ENCODE assay signal across 8 cellular contexts in genomic region chr15:74995779-74996765, GRCh38. TPM values are rescaled to one million over a fixed set of nuclear protein-coding genes. Genes with fewer than 3 reads are reported as not detected.
DNase-seq lines count a peak whose midpoint lies in the region; ATAC-seq and TF ChIP-seq lines count a peak whose summit lies in the region.

No MANE protein-coding gene starts in this region.

- peaks cover 25% of the 10 kb centered on the region for H3K27me3 ChIP-seq in cardiac muscle cell
- H3K27me3 ChIP-seq in SJCRH30: no peaks in the 10 kb centered on the region
- peaks cover 30% of the 10 kb centered on the region for H3K27me3 ChIP-seq in neural progenitor cell

- H3K27ac ChIP-seq in cardiac muscle cell: no peak overlapping the region
- no peak overlapping the region for H3K27ac ChIP-seq in SJCRH30
- no peak overlapping the region for H3K27ac ChIP-seq in neural progenitor cell

- H3K9me3 ChIP-seq in cardiac muscle cell (ENCODE audit: low read depth) (no peaks in the 10 kb centered on the region), SJCRH30 (replicated peaks) (no peaks in the 10 kb centered on the region), neural progenitor cell (ENCODE audit: low read depth) (no peaks in the 10 kb centered on the region)

- H3K79me2 ChIP-seq in neural progenitor cell (ENCODE audit: low read depth): peaks cover 14% of the 10 kb centered on the region

- H3K9me3 Mint-ChIP-seq in neural progenitor cell: no peaks in the 10 kb centered on the region

- ATAC-seq in Right ventricle myocardium superior (ENCODE audit: poor library complexity): no peak
- no peak for ATAC-seq in HG02884 (IDR thresholded peaks at IDR 0.05; ENCODE audit: unreplicated experiment)
- ATAC-seq in GM18909 (IDR thresholded peaks at IDR 0.05; ENCODE audit: poor library complexity, unreplicated experiment): no peak
- no peak for ATAC-seq in GM21717 (IDR thresholded peaks at IDR 0.05; ENCODE audit: unreplicated experiment)

- H2AFZ ChIP-seq in neural progenitor cell (replicated peaks): peak overlapping the region; percentile 100

- peak overlapping the region; percentile 22 for H3K9ac ChIP-seq in neural progenitor cell

- peak overlapping the region; percentile 85 for H3K4me3 Mint-ChIP-seq in neural progenitor cell

- H3K27me3 Mint-ChIP-seq in neural progenitor cell (ENCODE audit: insufficient read depth, low read depth): peaks cover 30% of the 10 kb centered on the region

- peak overlapping the region; percentile 88 for H3K4me2 ChIP-seq in neural progenitor cell

- intact Hi-C loops in Right ventricle myocardium superior (cut with DNase I): no loop called here

- peaks cover 9% of the 10 kb centered on the region for H3K36me3 Mint-ChIP-seq in neural progenitor cell

- peaks cover 19% of the 10 kb centered on the region for H4K20me1 ChIP-seq in neural progenitor cell (ENCODE audit: low read depth)

- H3K27ac Mint-ChIP-seq in neural progenitor cell: no peak overlapping the region

- H3F3A ChIP-seq in neural progenitor cell (ENCODE audit: low read depth): no peaks in the 10 kb centered on the region

- H3K4me1 ChIP-seq in cardiac muscle cell (ENCODE audit: low read depth) (no peaks in the 10 kb centered on the region), SJCRH30 (no peaks in the 10 kb centered on the region; the same call in 1 of the 2 replicates), neural progenitor cell (peaks cover 6% of the 10 kb centered on the region)

- H3K36me3 ChIP-seq in cardiac muscle cell: no peaks in the 10 kb centered on the region
- no peaks in the 10 kb centered on the region for H3K36me3 ChIP-seq in SJCRH30
- no peaks in the 10 kb centered on the region for H3K36me3 ChIP-seq in neural progenitor cell

- H3K4me1 Mint-ChIP-seq in neural progenitor cell: peaks cover 7% of the 10 kb centered on the region

- DNase-seq in cardiac muscle cell (ENCODE audit: low read depth in 1 of 2, low spot score in 1 of 2) (peak; percentile 11 to 24), Right ventricle myocardium superior (no peak), SJCRH30 (peak; percentile 31 to 46), epithelial cell of proximal tubule (ENCODE audit: low read depth) (no peak), neural progenitor cell (ENCODE audit: low spot score) (peak; percentile 66)

- TF ChIP-seq CTCF in cardiac muscle cell (IDR thresholded peaks at IDR 0.05; ENCODE audit: low read depth, low read length) (no peak), epithelial cell of proximal tubule (conservative IDR thresholded peaks at IDR 0.05; ENCODE audit: low read depth, low read length) (no peak), neural progenitor cell (IDR thresholded peaks at IDR 0.05) (peak; percentile 16)

- H3K4me3 ChIP-seq in cardiac muscle cell (peak overlapping the region; percentile 71), SJCRH30 (peak overlapping the region; percentile 67), epithelial cell of proximal tubule (ENCODE audit: low read depth, low read length) (peak overlapping the region; percentile 77), neural progenitor cell (peak overlapping the region; percentile 99)

RNA-seq across cellular contexts. Expression of gene SCAMP5, which starts 0.7 kb away (rescaled TPM):
- total RNA-seq in cardiac muscle cell: 5.8 and 8.1 TPM in 2 replicates
- polyA plus RNA-seq in cardiac muscle cell: 1.2 and 3.3 TPM in 2 replicates
- 1.2 TPM for total RNA-seq in Right ventricle myocardium superior
- total RNA-seq in SJCRH30 (2014; rRNA removed; shearing (Covaris generic)): 13.5 and 14.4 TPM in 2 replicates
- total RNA-seq in epithelial cell of proximal tubule: 4.7 and 19.5 TPM in 2 replicates
- 16.4 and 24.9 TPM in 2 replicates for total RNA-seq in neural progenitor cell (ENCODE audit: low replicate concordance)

RNA-seq across cellular contexts. Expression of gene PPCDC, which starts 27.3 kb away (rescaled TPM):
- 25.6 and 28.3 TPM in 2 replicates for total RNA-seq in cardiac muscle cell
- 15.9 and 17.6 TPM in 2 replicates for polyA plus RNA-seq in cardiac muscle cell
- total RNA-seq in Right ventricle myocardium superior: 5.5 TPM
- 21.5 and 25.5 TPM in 2 replicates for total RNA-seq in SJCRH30 (2014; rRNA removed; shearing (Covaris generic))
- 26.1 and 39.7 TPM in 2 replicates for total RNA-seq in epithelial cell of proximal tubule
- total RNA-seq in neural progenitor cell (ENCODE audit: low replicate concordance): 15.8 and 38.6 TPM in 2 replicates

RNA-seq across cellular contexts. Expression of gene RPP25, which starts 39.5 kb away (rescaled TPM):
- total RNA-seq in cardiac muscle cell (21.1 and 23.0 TPM in 2 replicates), Right ventricle myocardium superior (3.4 TPM), epithelial cell of proximal tubule (6.1 and 9.0 TPM in 2 replicates), neural progenitor cell (ENCODE audit: low replicate concordance) (2.5 and 7.2 TPM in 2 replicates)
- 18.3 and 20.8 TPM in 2 replicates for polyA plus RNA-seq in cardiac muscle cell
- 0.02 TPM in 1 of 2 replicates, not detected in the other for total RNA-seq in SJCRH30 (2014; rRNA removed; shearing (Covaris generic))

RNA-seq across cellular contexts. Expression of gene COX5A, which starts 58.2 kb away (rescaled TPM):
- total RNA-seq in cardiac muscle cell (285 and 435 TPM in 2 replicates), Right ventricle myocardium superior (1,582 TPM), epithelial cell of proximal tubule (123 and 219 TPM in 2 replicates), neural progenitor cell (ENCODE audit: low replicate concordance) (144 and 200 TPM in 2 replicates)
- 1,301 and 1,489 TPM in 2 replicates for polyA plus RNA-seq in cardiac muscle cell
- total RNA-seq in SJCRH30 (2014; rRNA removed; shearing (Covaris generic)): 212 and 220 TPM in 2 replicates

Comparison
In these comparisons a context has a peak if more than half of its experiments do, and no peak if none do; other contexts are left out.
1. DNase-seq: peak in cardiac muscle cell (2 of 2), SJCRH30 (2 of 2) and neural progenitor cell (single experiment); none in Right ventricle myocardium superior (single experiment) and epithelial cell of proximal tubule (single experiment).
2. Peak in every context shown above with its lines, with median percentiles within 50 percentile points of each other: H3K4me3 ChIP-seq.